In genomic region chr7:1431226-1431625, GRCh38 we compare ENCODE assay signal across 25 cellular contexts.
"Had no signal": no experiment of that assay in that cellular context is flagged by ENCODE, and none has a peak within 500 bp of the region (broad histone marks: within the 10 kb centered on the region; RNA-seq: fewer than 3 reads in every experiment).

No MANE protein-coding gene starts in this region.

- H3K4me3 ChIP-seq: gastroesophageal sphincter, heart left ventricle, hepatocyte, lung, pancreas, smooth muscle cell, suprapubic skin, transverse colon, upper lobe of right lung, uterus had no signal

- H3K4me3 Mint-ChIP-seq: dendritic cell treated with granulocyte-macrophage colony-stimulating factor and Interleukin-4, amounts not matched to agents 40 ng/mL and 50 ng/mL, for 4 days; endodermal cell; memory B cell; natural killer cell; stimulated activated naive CD8-positive, alpha-beta T cell treated with anti-CD3 and anti-CD28 coated beads, Interleukin-15, amount 100 ng/mL, for 72 hours had no signal

- H3K79me2 ChIP-seq: hepatocyte had no signal

- H3K4me1 Mint-ChIP-seq: endodermal cell had no signal

- H3K9me3 Mint-ChIP-seq: dendritic cell treated with granulocyte-macrophage colony-stimulating factor and Interleukin-4, amounts not matched to agents 40 ng/mL and 50 ng/mL, for 4 days; endodermal cell; memory B cell; natural killer cell; stimulated activated naive CD8-positive, alpha-beta T cell treated with anti-CD3 and anti-CD28 coated beads, Interleukin-15, amount 100 ng/mL, for 72 hours had no signal

- H3K27ac Mint-ChIP-seq: dendritic cell treated with granulocyte-macrophage colony-stimulating factor and Interleukin-4, amounts not matched to agents 40 ng/mL and 50 ng/mL, for 4 days; endodermal cell; memory B cell; natural killer cell had no signal

- H3K9me3 ChIP-seq: gastroesophageal sphincter, heart left ventricle, neutrophil, pancreas, suprapubic skin, transverse colon, upper lobe of right lung, uterus had no signal

- H3K27ac ChIP-seq: epithelial cell of prostate, gastroesophageal sphincter, heart left ventricle, hepatocyte, neutrophil, pancreas, suprapubic skin, transverse colon, upper lobe of right lung, uterus had no signal

- H2AFZ ChIP-seq: hepatocyte had no signal

- H3K36me3 Mint-ChIP-seq: memory B cell, natural killer cell had no signal

- H3K36me3 ChIP-seq: pancreas, suprapubic skin, transverse colon, upper lobe of right lung, uterus had no signal

- H3K4me1 ChIP-seq: pancreas, uterus had no signal

- ATAC-seq: gastroesophageal sphincter had no signal

- H3K27me3 ChIP-seq: hepatocyte, neutrophil had no signal

- H3K4me2 ChIP-seq: hepatocyte, smooth muscle cell had no signal

- DNase-seq: effector CD8-positive, alpha-beta T cell; foreskin fibroblast; heart left ventricle; kidney; natural killer cell; stimulated activated CD4-positive, alpha-beta T cell treated with anti-CD3 and anti-CD28 coated beads, Interleukin-12 subunit alpha, Interleukin-12 subunit beta, amount 100 ng/mL, for 4 hours; stimulated activated CD4-positive, alpha-beta T cell treated with anti-CD3 and anti-CD28 coated beads, Interleukin-1b, Interleukin-23, amount 100 ng/mL, for 48 hours; stimulated activated CD4-positive, alpha-beta T cell treated with anti-CD3 and anti-CD28 coated beads, Interleukin-4, amount 100 ng/mL, for 1 hour; stimulated activated CD8-positive, alpha-beta memory T cell treated with anti-CD3 and anti-CD28 coated beads, Interleukin-4, amount 100 ng/mL, for 48 hours; stimulated activated naive CD4-positive, alpha-beta T cell; stimulated activated naive CD8-positive, alpha-beta T cell treated with anti-CD3 and anti-CD28 coated beads, Interleukin-15, amount 100 ng/mL, for 72 hours; transverse colon; upper lobe of right lung; uterus had no signal
